In genomic region chr1:52139817-52140540, GRCh38 we compare ENCODE assay signal across 8 cellular contexts. TPM values are rescaled to one million over a fixed set of nuclear protein-coding genes. Genes with fewer than 3 reads are reported as not detected.
DNase-seq lines count a peak whose midpoint lies in the region; ATAC-seq and TF ChIP-seq lines count a peak whose summit lies in the region.

No MANE protein-coding gene starts in this region.

- peak overlapping the region; percentile 18 for H3K4me3 Mint-ChIP-seq in memory B cell

- peaks cover 25% of the 10 kb centered on the region for H3K4me1 Mint-ChIP-seq in memory B cell

- no peak overlapping the region for H3K27ac Mint-ChIP-seq in memory B cell

- DNase-seq in AG09309 (ENCODE audit: low read depth) = peak; percentile 81
- DNase-seq in HT1080 (ENCODE audit: low read depth) = peak; percentile 81
- DNase-seq in activated naive CD4-positive, alpha-beta T cell treated with anti-CD3 and anti-CD28 coated beads, Interleukin-2, amount 50 U/mL, for 16 hours = peak; percentile 17
- DNase-seq in memory B cell (ENCODE audit: low spot score in 2 of 2) = no peak
- DNase-seq in HuH-7.5 (ENCODE audit: low spot score) = no peak

- TF ChIP-seq CTCF in AG09309 (IDR thresholded peaks at IDR 0.05; ENCODE audit: control insufficient read depth, insufficient read depth, low read depth, low read length, missing control alignments) = no peak

- H3K36me3 Mint-ChIP-seq in memory B cell = no peaks in the 10 kb centered on the region

- ATAC-seq in GM19023 (IDR thresholded peaks at IDR 0.05; ENCODE audit: unreplicated experiment) = peak; percentile 43
- ATAC-seq in memory B cell (ENCODE audit: low read depth) = no peak
- no peak for ATAC-seq in GM18873 (IDR thresholded peaks at IDR 0.05; ENCODE audit: low FRiP score, unreplicated experiment)
- no peak for ATAC-seq in GM19455 (IDR thresholded peaks at IDR 0.05; ENCODE audit: unreplicated experiment)

- no peak overlapping the region; the same call in 1 of the 2 replicates for H3K4me3 ChIP-seq in AG09309 (ENCODE audit: control insufficient read depth, low read depth, low read length)

- peaks cover 12% of the 10 kb centered on the region for H3K27me3 Mint-ChIP-seq in memory B cell

- no peaks in the 10 kb centered on the region for H3K9me3 Mint-ChIP-seq in memory B cell

RNA-seq across cellular contexts. Expression of gene ZFYVE9, which starts 1.9 kb away (rescaled TPM):
- total RNA-seq in HT1080 (2014; rRNA removed; shearing (Covaris generic)) = 15.5 and 22.5 TPM in 2 replicates
- 10.2 and 12.0 TPM in 2 replicates for polyA plus RNA-seq in HT1080 (2015; cell fraction: cytosol; rRNA removed)
- 11.6 TPM in 2 replicates for polyA plus RNA-seq in HT1080 (2015; cell fraction: nucleus; rRNA removed)

Comparison
In these comparisons a context has a peak if more than half of its experiments do, and no peak if none do; other contexts are left out.
1. DNase-seq: peak in AG09309 (single experiment), HT1080 (single experiment) and activated naive CD4-positive, alpha-beta T cell treated with anti-CD3 and anti-CD28 coated beads, Interleukin-2, amount 50 U/mL, for 16 hours (single experiment); none in memory B cell (0 of 2) and HuH-7.5 (single experiment).